In genomic region chr3:115685097-115685496, GRCh38 we compare ENCODE assay signal across 15 cellular contexts.
DNase-seq lines count a peak whose midpoint lies in the region; ATAC-seq and TF ChIP-seq lines count a peak whose summit lies in the region.
"Had no signal": no experiment of that assay in that cellular context is flagged by ENCODE, and none has a peak within 500 bp of the region (broad histone marks: within the 10 kb centered on the region; RNA-seq: fewer than 3 reads in every experiment).

No MANE protein-coding gene starts in this region.

- peak; percentile 76 for ATAC-seq in GM19035 (IDR thresholded peaks at IDR 0.05; ENCODE audit: unreplicated experiment)
- peak; percentile 60 for ATAC-seq in HG02623 (IDR thresholded peaks at IDR 0.05; ENCODE audit: unreplicated experiment)
- peak; percentile 76 for ATAC-seq in HG03457 (IDR thresholded peaks at IDR 0.05; ENCODE audit: unreplicated experiment)
- ATAC-seq: heart right ventricle, WTC11 had no signal

- DNase-seq in GM13976 (ENCODE audit: low spot score) (peak; percentile 26), DMS114 treated with DMSO at 0.1 percent for 48 hours (lab: John Stamatoyannopoulos, UW; ENCODE audit: unreplicated experiment) (no peak), mesenteric fat pad (ENCODE audit: low spot score) (no peak), mucosa of gallbladder (ENCODE audit: low spot score) (no peak)
- no peak for DNase-seq in activated CD8-positive, alpha-beta memory T cell treated with anti-CD3 and anti-CD28 coated beads, Interleukin-2, amount 50 U/mL, for 4 hours
- DNase-seq: activated T-cell treated with anti-CD3 and anti-CD28 coated beads for 4 hours, aorta, cortex of kidney, DMS153, heart right ventricle, uterus had no signal

- no peak for TF ChIP-seq CTCF in GM13976 (IDR thresholded peaks at IDR 0.05; ENCODE audit: borderline replicate concordance, control extremely low read depth, extremely low read depth, insufficient read depth, missing control alignments)

- in situ Hi-C loops in GM13976 (cut with MboI; ENCODE audit: low sequenced_read_pairs, unreplicated experiment), result loop anchor here (25.0 kb wide), 1 partner anchor 848 kb away; no protein-coding TSS in a partner anchor
